In the genomic region with DNA sequence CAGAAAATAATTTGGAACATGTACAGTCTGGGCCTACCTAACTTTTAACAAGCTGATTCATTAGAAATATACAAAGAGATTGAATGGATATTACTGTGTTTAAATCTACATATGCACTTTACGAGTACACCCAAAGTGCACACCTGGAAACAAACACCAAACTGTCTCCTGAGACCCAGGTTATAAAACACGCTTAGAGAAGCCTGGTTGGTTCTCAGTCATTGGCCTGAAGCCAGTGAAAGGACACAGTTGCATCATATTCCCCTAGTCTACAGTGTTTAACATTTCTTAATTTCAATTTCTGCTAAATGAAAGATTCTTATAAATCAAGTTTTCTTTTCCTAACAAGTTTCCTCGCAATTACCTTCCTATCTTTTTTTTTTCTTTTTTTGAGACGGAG, we compare ENCODE assay signal across 2 cellular contexts.
A peak's percentile ranks its signal among the peaks of the same experiment; 100 is the strongest.
TF ChIP-seq lines count a peak whose summit lies in the region.

No MANE protein-coding gene starts in this region.

TF ChIP-seq in liver, 16 proteins besides CTCF, POLR2A, EP300 and RAD21 (continued from another document):
- TF ChIP-seq, protein P1, sequence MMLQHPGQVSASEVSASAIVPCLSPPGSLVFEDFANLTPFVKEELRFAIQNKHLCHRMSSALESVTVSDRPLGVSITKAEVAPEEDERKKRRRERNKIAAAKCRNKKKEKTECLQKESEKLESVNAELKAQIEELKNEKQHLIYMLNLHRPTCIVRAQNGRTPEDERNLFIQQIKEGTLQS (IDR thresholded peaks at IDR 0.05), result peak; percentile 22
- TF ChIP-seq HNF4A (conservative IDR thresholded peaks at IDR 0.05), result peak; percentile 16 to 39
- no peak for TF ChIP-seq TAF1 (conservative IDR thresholded peaks at IDR 0.05)

TF ChIP-seq in HepG2, 621 proteins besides CTCF, POLR2A, EP300 and RAD21 (continued from another document):
- TF ChIP-seq ZNF660 (CRISPR knock-in tag; IDR thresholded peaks at IDR 0.05; ENCODE audit: borderline replicate concordance, low read depth), result no peak
- TF ChIP-seq KLF16 (CRISPR knock-in tag; IDR thresholded peaks at IDR 0.05), result no peak
- TF ChIP-seq YEATS4 (CRISPR knock-in tag; IDR thresholded peaks at IDR 0.05; ENCODE audit: borderline replicate concordance), result no peak
- TF ChIP-seq IRX3 (CRISPR knock-in tag; IDR thresholded peaks at IDR 0.05; ENCODE audit: borderline replicate concordance, low read depth), result no peak
- TF ChIP-seq, protein P2, sequence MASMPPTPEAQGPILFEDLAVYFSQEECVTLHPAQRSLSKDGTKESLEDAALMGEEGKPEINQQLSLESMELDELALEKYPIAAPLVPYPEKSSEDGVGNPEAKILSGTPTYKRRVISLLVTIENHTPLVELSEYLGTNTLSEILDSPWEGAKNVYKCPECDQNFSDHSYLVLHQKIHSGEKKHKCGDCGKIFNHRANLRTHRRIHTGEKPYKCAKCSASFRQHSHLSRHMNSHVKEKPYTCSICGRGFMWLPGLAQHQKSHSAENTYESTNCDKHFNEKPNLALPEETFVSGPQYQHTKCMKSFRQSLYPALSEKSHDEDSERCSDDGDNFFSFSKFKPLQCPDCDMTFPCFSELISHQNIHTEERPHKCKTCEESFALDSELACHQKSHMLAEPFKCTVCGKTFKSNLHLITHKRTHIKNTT (CRISPR knock-in tag; IDR thresholded peaks at IDR 0.05), result no peak
- TF ChIP-seq, protein P3, sequence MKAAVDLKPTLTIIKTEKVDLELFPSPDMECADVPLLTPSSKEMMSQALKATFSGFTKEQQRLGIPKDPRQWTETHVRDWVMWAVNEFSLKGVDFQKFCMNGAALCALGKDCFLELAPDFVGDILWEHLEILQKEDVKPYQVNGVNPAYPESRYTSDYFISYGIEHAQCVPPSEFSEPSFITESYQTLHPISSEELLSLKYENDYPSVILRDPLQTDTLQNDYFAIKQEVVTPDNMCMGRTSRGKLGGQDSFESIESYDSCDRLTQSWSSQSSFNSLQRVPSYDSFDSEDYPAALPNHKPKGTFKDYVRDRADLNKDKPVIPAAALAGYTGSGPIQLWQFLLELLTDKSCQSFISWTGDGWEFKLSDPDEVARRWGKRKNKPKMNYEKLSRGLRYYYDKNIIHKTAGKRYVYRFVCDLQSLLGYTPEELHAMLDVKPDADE (CRISPR knock-in tag; IDR thresholded peaks at IDR 0.05), result no peak
- no peak for TF ChIP-seq FOXC1 (CRISPR knock-in tag; IDR thresholded peaks at IDR 0.05; ENCODE audit: borderline replicate concordance)
